ENCODE assay signal across 12 cellular contexts in the genomic region with DNA sequence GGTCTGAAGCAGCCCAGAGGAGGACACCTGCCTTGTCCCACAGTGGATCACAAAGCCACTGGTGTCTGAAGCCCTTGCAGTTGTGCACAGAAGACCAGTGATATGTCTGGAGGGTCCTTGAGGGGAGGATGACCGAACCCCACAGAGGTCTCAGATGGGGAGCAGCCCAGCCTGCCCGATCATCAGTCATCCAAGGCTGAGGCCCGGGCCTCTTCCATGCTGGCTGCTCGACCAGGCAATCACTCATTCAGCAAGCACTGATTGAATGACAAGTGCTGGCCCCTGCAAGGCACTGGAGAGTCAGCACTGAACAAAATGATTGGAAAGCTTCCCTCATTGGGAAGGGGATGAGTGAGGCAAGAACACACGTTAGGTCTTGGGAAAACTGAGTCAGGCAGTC. TPM values are rescaled to one million over a fixed set of nuclear protein-coding genes. Genes with fewer than 3 reads are reported as not detected.
A peak's percentile ranks its signal among the peaks of the same experiment; 100 is the strongest.
DNase-seq lines count a peak whose midpoint lies in the region; ATAC-seq and TF ChIP-seq lines count a peak whose summit lies in the region.
"Had no signal": no experiment of that assay in that cellular context is flagged by ENCODE, and none has a peak within 500 bp of the region (broad histone marks: within the 10 kb centered on the region; RNA-seq: fewer than 3 reads in every experiment).

No MANE protein-coding gene starts in this region.

- H3K9me2 ChIP-seq in MM.1S (replicated peaks; ENCODE audit: insufficient read depth, low read length) = no peaks in the 10 kb centered on the region

- peaks cover 31% of the 10 kb centered on the region for H3K36me3 Mint-ChIP-seq in activated naive CD4-positive, alpha-beta T cell treated with anti-CD3 and anti-CD28 coated beads, Interleukin-2, amount 50 U/mL, for 24 hours
- H3K36me3 Mint-ChIP-seq in activated CD4-positive, alpha-beta memory T cell treated with anti-CD3 and anti-CD28 coated beads for 36 hours = peaks cover 24% of the 10 kb centered on the region

- H3K27me3 Mint-ChIP-seq in activated naive CD4-positive, alpha-beta T cell treated with anti-CD3 and anti-CD28 coated beads, Interleukin-2, amount 50 U/mL, for 24 hours = no peaks in the 10 kb centered on the region
- H3K27me3 Mint-ChIP-seq in activated CD4-positive, alpha-beta memory T cell treated with anti-CD3 and anti-CD28 coated beads for 36 hours = no peaks in the 10 kb centered on the region

- no peak overlapping the region for H3K4me2 ChIP-seq in MM.1S (ENCODE audit: low read depth, low read length)
- H3K4me2 ChIP-seq: smooth muscle cell had no signal

- TF ChIP-seq CTCF in MM.1S (IDR thresholded peaks at IDR 0.05; ENCODE audit: low read length) = no peak

- H3K27ac ChIP-seq in layer of hippocampus (ENCODE audit: low read depth, low read length) (peak overlapping the region; percentile 52), temporal lobe (ENCODE audit: low read depth, low read length) (peak overlapping the region; percentile 41), MM.1S (ENCODE audit: low read length) (no peak overlapping the region)
- H3K27ac ChIP-seq: SJSA1, thoracic aorta had no signal

- H3K27ac Mint-ChIP-seq in activated naive CD4-positive, alpha-beta T cell treated with anti-CD3 and anti-CD28 coated beads, Interleukin-2, amount 50 U/mL, for 24 hours = peak overlapping the region; percentile 89
- peak overlapping the region; percentile 44 for H3K27ac Mint-ChIP-seq in activated CD4-positive, alpha-beta memory T cell treated with anti-CD3 and anti-CD28 coated beads for 36 hours

- no peak overlapping the region for H2AFZ ChIP-seq in MM.1S (ENCODE audit: low read length)

- H3K9ac ChIP-seq in MM.1S (ENCODE audit: low read length) = no peak overlapping the region

- no peaks in the 10 kb centered on the region for H3K9me3 Mint-ChIP-seq in activated naive CD4-positive, alpha-beta T cell treated with anti-CD3 and anti-CD28 coated beads, Interleukin-2, amount 50 U/mL, for 24 hours
- H3K9me3 Mint-ChIP-seq in activated CD4-positive, alpha-beta memory T cell treated with anti-CD3 and anti-CD28 coated beads for 36 hours = peaks cover 8% of the 10 kb centered on the region

- no peak overlapping the region for H3K4me3 ChIP-seq in MM.1S (ENCODE audit: low read length)
- H3K4me3 ChIP-seq: SJSA1, smooth muscle cell, thoracic aorta had no signal

- CTCF ChIA-PET in activated CD4-positive, alpha-beta memory T cell treated with anti-CD3 and anti-CD28 coated beads for 36 hours (lab: Charles Lee) = interaction anchor here (1.0 to 2.9 kb wide), 4 partner anchors 9 to 62 kb away, joined by 4 to 9 read pairs (median 5); no protein-coding TSS in a partner anchor

- H3F3A ChIP-seq in MM.1S (ENCODE audit: insufficient read depth, low read length) = no peaks in the 10 kb centered on the region

- POLR2A ChIA-PET in activated CD4-positive, alpha-beta memory T cell treated with anti-CD3 and anti-CD28 coated beads for 36 hours (lab: Charles Lee) = interaction anchor here (1.0 to 3.7 kb wide), 5 partner anchors 10 to 48 kb away, joined by 3 to 14 read pairs (median 12); partner anchors contain the start of gene PIK3R5

- peak overlapping the region; percentile 84 for H3K4me3 Mint-ChIP-seq in activated naive CD4-positive, alpha-beta T cell treated with anti-CD3 and anti-CD28 coated beads, Interleukin-2, amount 50 U/mL, for 24 hours
- no peak overlapping the region for H3K4me3 Mint-ChIP-seq in activated CD4-positive, alpha-beta memory T cell treated with anti-CD3 and anti-CD28 coated beads for 36 hours

- peaks cover 100% of the 10 kb centered on the region for H3K4me1 Mint-ChIP-seq in activated naive CD4-positive, alpha-beta T cell treated with anti-CD3 and anti-CD28 coated beads, Interleukin-2, amount 50 U/mL, for 24 hours
- peaks cover 98% of the 10 kb centered on the region for H3K4me1 Mint-ChIP-seq in activated CD4-positive, alpha-beta memory T cell treated with anti-CD3 and anti-CD28 coated beads for 36 hours (ENCODE audit: low read depth)

- no peaks in the 10 kb centered on the region for H3K79me2 ChIP-seq in MM.1S (ENCODE audit: low read length)

- H3K4me1 ChIP-seq in MM.1S (ENCODE audit: low read length) = no peaks in the 10 kb centered on the region

- H4K20me1 ChIP-seq in MM.1S (ENCODE audit: insufficient read depth, low read length) = no peaks in the 10 kb centered on the region

- DNase-seq in activated naive CD4-positive, alpha-beta T cell treated with anti-CD3 and anti-CD28 coated beads, Interleukin-2, amount 50 U/mL, for 16 hours = no peak
- peak; percentile 36 for DNase-seq in activated CD4-positive, alpha-beta memory T cell treated with anti-CD3 and anti-CD28 coated beads for 36 hours
- DNase-seq in dedifferentiated amniotic fluid mesenchymal stem cell (ENCODE audit: extremely low spot score) (no peak), MM.1S (no peak)

- intact Hi-C loops in activated CD4-positive, alpha-beta memory T cell treated with anti-CD3 and anti-CD28 coated beads for 36 hours (cut with micrococcal nuclease) = loop anchor here (5.0 kb wide), 3 partner anchors 33 to 518 kb away; partner anchors contain the start of gene NDEL1

- H3K27me3 ChIP-seq in layer of hippocampus (ENCODE audit: control insufficient read depth, insufficient read depth, low read length) (no peaks in the 10 kb centered on the region), MM.1S (replicated peaks; ENCODE audit: insufficient read depth, low read length) (no peaks in the 10 kb centered on the region; the same call in 1 of the 2 replicates)
- H3K27me3 ChIP-seq: SJSA1 had no signal

- H3K36me3 ChIP-seq in MM.1S (replicated peaks; ENCODE audit: insufficient read depth, low read length) = no peaks in the 10 kb centered on the region
- H3K36me3 ChIP-seq: SJSA1, thoracic aorta had no signal

- no peaks in the 10 kb centered on the region for H3K9me3 ChIP-seq in MM.1S (replicated peaks; ENCODE audit: insufficient read depth, low read length)
- H3K9me3 ChIP-seq: SJSA1, thoracic aorta had no signal

- ATAC-seq in GM19397 (IDR thresholded peaks at IDR 0.05; ENCODE audit: unreplicated experiment) = no peak

RNA-seq across cellular contexts. Expression of gene PIK3R5, which starts 10.5 kb away (rescaled TPM):
- total RNA-seq in activated CD4-positive, alpha-beta memory T cell treated with anti-CD3 and anti-CD28 coated beads for 36 hours = 10 to 100 TPM; 20.7 to 22.4 TPM
- 0.49 TPM for total RNA-seq in temporal lobe
- total RNA-seq: Daoy, SJSA1, smooth muscle cell had no signal

Comparison
In these comparisons a context has a peak if more than half of its experiments do, and no peak if none do; other contexts are left out.
1. RNA of gene PIK3R5, which starts 10.5 kb away (total RNA-seq): 20.7 to 22.4 TPM in activated CD4-positive, alpha-beta memory T cell treated with anti-CD3 and anti-CD28 coated beads for 36 hours; 0.49 TPM in temporal lobe (single experiment); every median in the first group is over 10 times any median in the second.